ENCODE assay signal across 8 cellular contexts in genomic region chr9:110048976-110049698, GRCh38.
DNase-seq lines count a peak whose midpoint lies in the region; ATAC-seq and TF ChIP-seq lines count a peak whose summit lies in the region.

No MANE protein-coding gene starts in this region.

- H3K27ac ChIP-seq in gastrocnemius medialis: peak overlapping the region; percentile 68 to 82 (median 78)

- peak overlapping the region; percentile 98 for H3K4me3 Mint-ChIP-seq in HFFc6
- peak overlapping the region; percentile 86 for H3K4me3 Mint-ChIP-seq in activated naive CD8-positive, alpha-beta T cell

- no peaks in the 10 kb centered on the region for H3K9me3 Mint-ChIP-seq in HFFc6
- H3K9me3 Mint-ChIP-seq in activated naive CD8-positive, alpha-beta T cell (ENCODE audit: low read depth): no peaks in the 10 kb centered on the region

- H3K4me1 ChIP-seq in gastrocnemius medialis: peaks cover 0 to 16% of the 10 kb centered on the region in 2 donors

- intact Hi-C loops in gastrocnemius medialis (cut with DNase I; ENCODE audit: low total_unique reads): loop anchor here (5.0 kb wide), 1 partner anchor 103 kb away; no protein-coding TSS in a partner anchor

- no peaks in the 10 kb centered on the region for H3K36me3 ChIP-seq in gastrocnemius medialis

- no peaks in the 10 kb centered on the region for H3K9me3 ChIP-seq in gastrocnemius medialis

- H3K27ac Mint-ChIP-seq in HFFc6: peak overlapping the region; percentile 92
- no peak overlapping the region for H3K27ac Mint-ChIP-seq in activated naive CD8-positive, alpha-beta T cell

- ATAC-seq in gastrocnemius medialis: peak; percentile 5 to 22
- no peak for ATAC-seq in GM21367 (IDR thresholded peaks at IDR 0.05; ENCODE audit: unreplicated experiment)

- peaks cover 8% of the 10 kb centered on the region for H3K27me3 Mint-ChIP-seq in HFFc6 (ENCODE audit: insufficient read depth)
- H3K27me3 Mint-ChIP-seq in activated naive CD8-positive, alpha-beta T cell: peaks cover 12% of the 10 kb centered on the region

- in situ Hi-C loops in gastrocnemius medialis (cut with MboI; ENCODE audit: low sequenced_read_pairs in 4 of 4): loop anchor here in 1 of 4 donors (10.0 kb wide), 1 partner anchor 64 kb away; no protein-coding TSS in a partner anchor
- in situ Hi-C loops in G401 (cut with HindIII; ENCODE audit: low sequenced_read_pairs): no loop called here

- peak overlapping the region; percentile 91 for H3K4me3 ChIP-seq in GM12875 (ENCODE audit: low read depth, low read length)
- peak overlapping the region; percentile 64 to 74 (median 69) for H3K4me3 ChIP-seq in gastrocnemius medialis

- H3K27me3 ChIP-seq in gastrocnemius medialis: peaks cover 9 to 15% (median 14%) of the 10 kb centered on the region in 3 donors

- TF ChIP-seq POLR2A in gastrocnemius medialis (IDR thresholded peaks at IDR 0.05): no peak

- H3K36me3 Mint-ChIP-seq in HFFc6 (ENCODE audit: low read depth): peaks cover 45% of the 10 kb centered on the region
- H3K36me3 Mint-ChIP-seq in activated naive CD8-positive, alpha-beta T cell: no peaks in the 10 kb centered on the region

- DNase-seq in HFFc6 (no peak), NCI-H69 (lab: John Stamatoyannopoulos, UW) (peak; percentile 84), hepatic stellate cell (ENCODE audit: low spot score) (peak; percentile 43), gastrocnemius medialis (no peak), G401 (ENCODE audit: low spot score) (no peak)

- H3K4me1 Mint-ChIP-seq in HFFc6 (ENCODE audit: low read depth): peaks cover 55% of the 10 kb centered on the region
- H3K4me1 Mint-ChIP-seq in activated naive CD8-positive, alpha-beta T cell (ENCODE audit: low read depth): peaks cover 27% of the 10 kb centered on the region

- no peak for TF ChIP-seq CTCF in GM12875 (IDR thresholded peaks at IDR 0.05; ENCODE audit: borderline replicate concordance, insufficient read depth, low read depth, low read length)
- no peak for TF ChIP-seq CTCF in HFFc6 (IDR thresholded peaks at IDR 0.05)
- TF ChIP-seq CTCF in gastrocnemius medialis (IDR thresholded peaks at IDR 0.05 in 4 of 5, conservative IDR thresholded peaks at IDR 0.05 in 1 of 5): no peak

Comparison
In these comparisons a context has a peak if more than half of its experiments do, and no peak if none do; other contexts are left out.
1. DNase-seq: peak in NCI-H69 (single experiment) and hepatic stellate cell (single experiment); none in HFFc6 (single experiment), gastrocnemius medialis (0 of 2) and G401 (single experiment).